Comparison of ENCODE assay signal across 9 cellular contexts in the genomic region with DNA sequence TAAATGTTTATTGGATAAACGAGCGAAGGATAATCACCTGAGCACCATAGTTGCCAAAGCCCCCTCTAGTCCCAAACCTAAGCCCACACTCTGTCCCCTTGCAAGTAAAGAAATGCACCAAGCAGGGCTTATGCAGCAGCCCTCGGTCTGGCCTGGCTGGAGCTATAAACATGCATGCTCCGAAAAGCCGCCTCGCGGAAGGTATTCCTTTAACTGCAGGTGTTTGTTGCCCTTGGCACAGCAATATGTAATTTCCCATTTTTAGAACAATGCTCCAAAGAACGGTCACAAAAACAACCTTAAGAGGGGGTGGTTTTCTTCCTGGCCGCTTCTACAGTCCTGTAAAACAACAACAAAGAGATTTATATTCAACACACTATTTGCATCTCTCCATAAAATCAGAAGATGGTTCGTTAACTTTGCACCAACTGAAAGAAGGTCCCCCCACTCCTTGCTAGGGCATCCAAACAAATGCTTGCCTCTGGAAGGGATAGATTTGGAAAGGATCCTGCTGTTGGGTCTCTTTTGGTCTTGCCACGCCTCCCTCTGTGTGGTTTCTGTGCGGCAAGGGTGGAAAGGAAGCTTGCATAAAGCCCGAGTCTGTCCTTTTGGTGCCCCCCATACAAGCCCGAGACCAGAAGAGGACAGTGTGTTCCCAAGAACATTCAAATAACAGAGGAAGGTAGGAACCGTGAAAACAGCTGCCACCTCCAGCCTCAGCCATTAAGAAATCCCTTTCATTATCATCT. TPM values are rescaled to one million over a fixed set of nuclear protein-coding genes. Genes with fewer than 3 reads are reported as not detected.
A peak's percentile ranks its signal among the peaks of the same experiment; 100 is the strongest.
DNase-seq lines count a peak whose midpoint lies in the region; ATAC-seq, FAIRE-seq and TF ChIP-seq lines count a peak whose summit lies in the region.
"Had no signal": no experiment of that assay in that cellular context is flagged by ENCODE, and none has a peak within 500 bp of the region (broad histone marks: within the 10 kb centered on the region; RNA-seq: fewer than 3 reads in every experiment).

No MANE protein-coding gene starts in this region.

- H3K4me1 ChIP-seq in H1 (replicated peaks in 1 of 4; ENCODE audit: control insufficient read depth in 3 of 4, insufficient read depth in 4 of 4, low read length in 3 of 4) = no peaks in the 10 kb centered on the region

- ATAC-seq in Right ventricle myocardium inferior (peak; percentile 39), HG03342 (IDR thresholded peaks at IDR 0.05; ENCODE audit: unreplicated experiment) (no peak), GM19324 (IDR thresholded peaks at IDR 0.05; ENCODE audit: low FRiP score, unreplicated experiment) (no peak)

- no peak overlapping the region for H2BK12ac ChIP-seq in H1 (ENCODE audit: low read depth, low read length)

- TF ChIP-seq CTCF in H1 (IDR thresholded peaks at IDR 0.05; ENCODE audit: control extremely low read depth in 1 of 3, insufficient read depth in 1 of 3, low read depth in 1 of 3, low read length in 3 of 3) (no peak), nephron (IDR thresholded peaks at IDR 0.05; ENCODE audit: unreplicated experiment in 3 of 3) (no peak)

- no peak overlapping the region for H3K23ac ChIP-seq in H1 (ENCODE audit: insufficient read length)

- no peak overlapping the region for H3K27ac ChIP-seq in H1 (ENCODE audit: low read depth, low read length)

- H3K36me3 ChIP-seq in H1 (ENCODE audit: control insufficient read depth in 2 of 4, insufficient read depth in 4 of 4, low read length in 3 of 4) = no peaks in the 10 kb centered on the region

- no peaks in the 10 kb centered on the region for H3K27me3 ChIP-seq in H1 (replicated peaks in 1 of 4; ENCODE audit: control insufficient read depth in 3 of 4, extremely low read depth in 1 of 4, insufficient read depth in 3 of 4, low read length in 3 of 4)

- peaks cover 4% of the 10 kb centered on the region for H3K36me3 Mint-ChIP-seq in nephron (ENCODE audit: low read depth)

- H2AFZ ChIP-seq in H1 (ENCODE audit: low read length) = 0 out of 2 replicates have a peak overlapping the region, but pooled peaks have one; percentile 21

- no peaks in the 10 kb centered on the region for H3K79me2 ChIP-seq in H1 (ENCODE audit: control insufficient read depth in 1 of 2, insufficient read depth in 2 of 2, low read length in 2 of 2)

- peaks cover 4% of the 10 kb centered on the region for H3K27me3 Mint-ChIP-seq in nephron (ENCODE audit: low read depth)

- no peak for TF ChIP-seq POLR2A in H1 (IDR thresholded peaks at IDR 0.05; ENCODE audit: control extremely low read depth in 1 of 2, low read depth in 2 of 2, low read length in 2 of 2)
- no peak for TF ChIP-seq POLR2A in GM12891 (IDR thresholded peaks at IDR 0.05; ENCODE audit: low read depth, low read length)

- no peak overlapping the region for H2BK15ac ChIP-seq in H1 (ENCODE audit: low read length)

- intact Hi-C loops in Right ventricle myocardium inferior (cut with DNase I) (no loop called here), cardiac septum (cut with DNase I) (no loop called here)

- H3K9me3 Mint-ChIP-seq in nephron = no peaks in the 10 kb centered on the region

- TF ChIP-seq RAD21 in H1 (IDR thresholded peaks at IDR 0.05 in 1 of 2, conservative IDR thresholded peaks at IDR 0.05 in 1 of 2; ENCODE audit: low read depth in 2 of 2, low read length in 2 of 2) = no peak

- H3K14ac ChIP-seq in H1 (ENCODE audit: insufficient read length) = no peak overlapping the region

- peak overlapping the region; percentile 57 to 81 (median 80) for H3K27ac Mint-ChIP-seq in nephron

- FAIRE-seq in H1 (lab: Jason Lieb, UNC) (no peak), GM12891 (lab: Jason Lieb, UNC) (no peak)
- FAIRE-seq: keratinocyte had no signal

- H3K23me2 ChIP-seq in H1 (ENCODE audit: low read depth, low read length) = no peaks in the 10 kb centered on the region

- no peaks in the 10 kb centered on the region for H3K79me1 ChIP-seq in H1 (ENCODE audit: low read depth, low read length)

- no peak for TF ChIP-seq EP300 in H1 (IDR thresholded peaks at IDR 0.05; ENCODE audit: borderline replicate concordance in 1 of 2, low read depth in 2 of 2, low read length in 2 of 2)

- no peak overlapping the region; the same call in 1 of the 2 replicates for H4K8ac ChIP-seq in H1 (ENCODE audit: extremely low read depth, insufficient read depth, low read length)

- H3K4me3 Mint-ChIP-seq in nephron = peak overlapping the region in 1 of 3 experiments; percentile 31

- DNase-seq in Right ventricle myocardium inferior (ENCODE audit: missing footprints) (no peak), cardiac septum (ENCODE audit: low spot score) (no peak), H1 (ENCODE audit: low read depth in 1 of 2, low spot score in 2 of 2) (no peak), LoVo (ENCODE audit: low spot score) (no peak), GM12891 (ENCODE audit: insufficient read length, low spot score) (no peak)

- no peak overlapping the region for H2BK120ac ChIP-seq in H1 (replicated peaks; ENCODE audit: low read depth, low read length)

- peaks cover 62% of the 10 kb centered on the region for H3K4me1 Mint-ChIP-seq in nephron

- no peak overlapping the region for H3K18ac ChIP-seq in H1 (ENCODE audit: extremely low read depth, low read length)

- no peak overlapping the region for H3K4me2 ChIP-seq in H1 (ENCODE audit: insufficient read depth in 1 of 2, low read depth in 2 of 2, low read length in 2 of 2)

- H4K5ac ChIP-seq in H1 (ENCODE audit: insufficient read length, low read depth, low read length) = no peak overlapping the region

- H4K20me1 ChIP-seq in H1 (replicated peaks in 1 of 2; ENCODE audit: control insufficient read depth in 1 of 2, insufficient read depth in 2 of 2, low read length in 2 of 2) = no peaks in the 10 kb centered on the region

- POLR2A ChIA-PET in H1 (lab: Charles Lee; ENCODE audit: partially characterized antibody) = no interaction called here

- H4K91ac ChIP-seq in H1 (replicated peaks; ENCODE audit: insufficient read length, low read length) = no peak overlapping the region

- no peak overlapping the region for H2BK20ac ChIP-seq in H1 (ENCODE audit: low read length)

- no peak overlapping the region for H3K4me3 ChIP-seq in H1 (ENCODE audit: extremely low read depth in 1 of 4, insufficient read depth in 2 of 4, low read depth in 3 of 4, low read length in 4 of 4)

- no peak overlapping the region for H2BK5ac ChIP-seq in H1 (ENCODE audit: low read depth, low read length)

- 90% methylated on average over 15 of the region's 15 CpGs; no CpG with 5 or more reads in 1 of the 2 experiments for WGBS in H1 (ENCODE audit: extremely low coverage in 1 of 2, insufficient coverage in 1 of 2, insufficient read length in 1 of 2, insufficient replicate concordance in 2 of 2, low coverage in 1 of 2, low lambda C conversion rate in 2 of 2, missing lambda C conversion rate in 1 of 2), 2 experiments

- CTCF ChIA-PET in H1 (lab: Charles Lee; ENCODE audit: partially characterized antibody) = interaction anchor here (0.9 to 1.5 kb wide), 6 partner anchors 9 to 127 kb away, joined by 3 to 8 read pairs (median 4); no protein-coding TSS in a partner anchor

- no peak overlapping the region for H2AK5ac ChIP-seq in H1 (ENCODE audit: low read depth, low read length)

- no peak overlapping the region for H3K9ac ChIP-seq in H1 (replicated peaks in 1 of 4; ENCODE audit: extremely low read depth in 1 of 4, low read depth in 3 of 4, low read length in 3 of 4)

- no peak overlapping the region for H3K56ac ChIP-seq in H1 (replicated peaks; ENCODE audit: insufficient read length, low read depth, low read length)

- no peaks in the 10 kb centered on the region for H3K9me3 ChIP-seq in H1 (ENCODE audit: insufficient read depth in 2 of 2, low read depth in 1 of 2, low read length in 1 of 2)

- H3K4ac ChIP-seq in H1 (replicated peaks; ENCODE audit: insufficient read length, low read depth, low read length) = no peak overlapping the region

TF ChIP-seq in H1, 55 proteins besides CTCF, POLR2A, EP300 and RAD21:
- TF ChIP-seq TCF12 (IDR thresholded peaks at IDR 0.05; ENCODE audit: low read depth, low read length) (no peak), ASH2L (IDR thresholded peaks at IDR 0.05; ENCODE audit: low read length) (no peak), CEBPB (IDR thresholded peaks at IDR 0.05; ENCODE audit: low read depth, low read length) (no peak), SUZ12 (IDR thresholded peaks at IDR 0.05; ENCODE audit: low read length) (no peak), RFX5 (IDR thresholded peaks at IDR 0.05; ENCODE audit: borderline replicate concordance, low read depth, low read length) (no peak), KDM5A (IDR thresholded peaks at IDR 0.05; ENCODE audit: low read length) (no peak)

TF ChIP-seq in GM12891, 5 proteins besides CTCF, POLR2A, EP300 and RAD21:
- TF ChIP-seq POLR2AphosphoS5 (IDR thresholded peaks at IDR 0.05; ENCODE audit: low read depth, low read length) (no peak), PAX5 (IDR thresholded peaks at IDR 0.05; ENCODE audit: insufficient read depth, low read length, severe bottlenecking) (no peak), POU2F2 (IDR thresholded peaks at IDR 0.05; ENCODE audit: low read depth, low read length) (no peak), TAF1 (IDR thresholded peaks at IDR 0.05; ENCODE audit: low read depth, low read length) (no peak), SPI1 (IDR thresholded peaks at IDR 0.05; ENCODE audit: low read depth, low read length) (no peak)

RNA-seq across cellular contexts. Expression of a gene that starts 14.9 kb away (rescaled TPM):
- total RNA-seq in Right ventricle myocardium inferior (not detected), cardiac septum (not detected)
- total RNA-seq in H1 (2021; fragmentation: NEBNext Ultra II Directional; extraction: Animal tissue kit (Norgen Biotek cat#: 25700)) = not detected in 2 replicates
- not detected in 2 replicates for polyA plus RNA-seq in H1 (2011; rRNA removed)
- polyA plus RNA-seq in H1 (2011; cell fraction: cytosol; rRNA removed) = not detected
- not detected for polyA plus RNA-seq in H1 (2011; cell fraction: nucleus; rRNA removed)
- polyA plus RNA-seq in H1 (2012, experiment 1 of 2) = not detected in 4 replicates
- not detected for polyA plus RNA-seq in H1 (2012, experiment 2 of 2)
- not detected for polyA plus RNA-seq in H1 (2013, experiment 1 of 2)
- polyA plus RNA-seq in H1 (2013, experiment 2 of 2) = not detected
- polyA minus RNA-seq in H1 (2011; rRNA and poly(A)+ RNA removed) = not detected in 2 replicates
- not detected for polyA minus RNA-seq in H1 (2011; cell fraction: cytosol; rRNA and poly(A)+ RNA removed)
- not detected for polyA minus RNA-seq in H1 (2011; cell fraction: nucleus; rRNA and poly(A)+ RNA removed)
- not detected for polyA plus RNA-seq in GM12891 (2012; ENCODE audit: low read depth, missing spikeins)
- polyA plus RNA-seq: keratinocyte had no signal
